8 cellular contexts compared by ENCODE assay signal in the genomic region with DNA sequence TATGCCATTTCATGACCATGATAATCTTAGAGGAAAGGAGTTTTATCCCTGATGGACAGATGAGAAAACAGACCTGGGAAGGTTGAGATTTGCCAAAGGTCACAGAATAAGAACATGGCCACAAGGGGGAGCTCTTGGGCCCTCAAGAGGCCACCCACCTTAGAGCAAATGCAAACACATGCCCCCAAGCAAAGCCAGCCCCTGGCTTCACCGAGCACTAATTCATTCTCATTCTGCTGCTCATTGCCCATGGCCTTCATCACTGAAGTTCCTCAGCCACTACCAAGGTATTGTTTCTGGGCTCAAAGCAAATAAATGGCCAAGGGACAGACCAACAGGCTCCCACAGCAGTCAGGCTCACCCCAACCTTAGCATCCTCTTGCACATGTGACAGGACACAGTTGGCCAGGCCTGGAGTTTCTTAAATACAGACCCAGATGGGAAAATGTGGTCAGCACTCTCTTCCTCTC. TPM values are rescaled to one million over a fixed set of nuclear protein-coding genes. Genes with fewer than 3 reads are reported as not detected.
DNase-seq lines count a peak whose midpoint lies in the region; ATAC-seq and TF ChIP-seq lines count a peak whose summit lies in the region.

No MANE protein-coding gene starts in this region.

- H3K9me3 Mint-ChIP-seq in CD8-positive, alpha-beta T cell: no peaks in the 10 kb centered on the region
- H3K9me3 Mint-ChIP-seq in activated B cell treated with CpG ODN at 0.5 μM for 24 hours: no peaks in the 10 kb centered on the region

- CTCF ChIA-PET in CD8-positive, alpha-beta T cell (lab: Charles Lee): interaction anchor here (0.8 to 3.3 kb wide), 14 partner anchors 10 to 116 kb away, joined by 3 to 49 read pairs (median 5); no protein-coding TSS in a partner anchor
- CTCF ChIA-PET in activated B cell treated with CpG ODN at 0.5 μM for 24 hours (lab: Charles Lee): interaction anchor here (0.7 to 10.8 kb wide), 22 partner anchors 9 to 200 kb away, joined by 3 to 338 read pairs (median 5); a partner anchor contains a TSS

- no peak overlapping the region for H3K4me3 ChIP-seq in CD8-positive, alpha-beta T cell (ENCODE audit: low read depth, low read length)
- H3K4me3 ChIP-seq in coronary artery (no peak overlapping the region), lung (no peak overlapping the region)

- peak; percentile 13 to 70 (median 45) for DNase-seq in CD8-positive, alpha-beta T cell
- DNase-seq in NCI-H146 treated with DMSO at 0.1 percent for 48 hours (lab: John Stamatoyannopoulos, UW; ENCODE audit: unreplicated experiment) (peak; percentile 47), activated B cell treated with CpG ODN at 0.5 μM for 24 hours (peak; percentile 59), coronary artery (ENCODE audit: low spot score) (no peak), lung (ENCODE audit: low spot score) (peak; percentile 68)
- peak; percentile 32 to 39 for DNase-seq in stimulated activated CD8-positive, alpha-beta memory T cell treated with anti-CD3 and anti-CD28 coated beads, Interleukin-15, amount 100 ng/mL, for 48 hours (ENCODE audit: low read depth in 2 of 2)

- no peak overlapping the region for H3K27ac Mint-ChIP-seq in CD8-positive, alpha-beta T cell
- H3K27ac Mint-ChIP-seq in activated B cell treated with CpG ODN at 0.5 μM for 24 hours: peak overlapping the region; percentile 61

- WGBS in lung, 2 donors: 5 to 13% methylated on average over 1 of the region's 1 CpG

- ATAC-seq in CD8-positive, alpha-beta T cell: peak; percentile 40
- ATAC-seq in GM21367 (IDR thresholded peaks at IDR 0.05; ENCODE audit: unreplicated experiment) (peak; percentile 35), activated B cell treated with CpG ODN at 0.5 μM for 24 hours (ENCODE audit: low read depth) (peak; percentile 86), lung (ENCODE audit: insufficient read depth, low FRiP score) (peak; percentile 50), GM18502 (IDR thresholded peaks at IDR 0.05; ENCODE audit: poor library complexity, unreplicated experiment) (no peak)

- no peak overlapping the region for H3K4me3 Mint-ChIP-seq in CD8-positive, alpha-beta T cell
- no peak overlapping the region for H3K4me3 Mint-ChIP-seq in activated B cell treated with CpG ODN at 0.5 μM for 24 hours

- no peaks in the 10 kb centered on the region for H3K9me3 ChIP-seq in CD8-positive, alpha-beta T cell (ENCODE audit: low read length)
- no peaks in the 10 kb centered on the region for H3K9me3 ChIP-seq in lung (ENCODE audit: control insufficient read depth in 2 of 2, insufficient read depth in 1 of 2, low read length in 1 of 2)

- no peaks in the 10 kb centered on the region for H3K36me3 Mint-ChIP-seq in CD8-positive, alpha-beta T cell
- peaks cover 81% of the 10 kb centered on the region for H3K36me3 Mint-ChIP-seq in activated B cell treated with CpG ODN at 0.5 μM for 24 hours (ENCODE audit: low read depth)

- peaks cover 15% of the 10 kb centered on the region for H3K27me3 Mint-ChIP-seq in CD8-positive, alpha-beta T cell (ENCODE audit: low read depth)
- no peaks in the 10 kb centered on the region for H3K27me3 Mint-ChIP-seq in activated B cell treated with CpG ODN at 0.5 μM for 24 hours

- H3K4me1 ChIP-seq in CD8-positive, alpha-beta T cell (ENCODE audit: insufficient read depth, low read length): no peaks in the 10 kb centered on the region
- peaks cover 11 to 20% of the 10 kb centered on the region in 2 donors for H3K4me1 ChIP-seq in lung (ENCODE audit: control insufficient read depth in 2 of 2, insufficient read depth in 2 of 2, low read length in 2 of 2)

- H3K36me3 ChIP-seq in CD8-positive, alpha-beta T cell (ENCODE audit: insufficient read depth, low read length): no peaks in the 10 kb centered on the region
- peaks cover 8 to 35% of the 10 kb centered on the region in 2 donors for H3K36me3 ChIP-seq in lung (ENCODE audit: control insufficient read depth in 2 of 2, insufficient read depth in 2 of 2, low read length in 2 of 2)

- intact Hi-C loops in CD8-positive, alpha-beta T cell (cut with DNase I, micrococcal nuclease): loop anchor here (1.0 to 10.0 kb wide), 3 partner anchors 117 to 622 kb away; no protein-coding TSS in a partner anchor
- intact Hi-C loops in activated B cell treated with CpG ODN at 0.5 μM for 24 hours (cut with micrococcal nuclease): loop anchor here (1.0 to 10.0 kb wide), 4 partner anchors 20 to 348 kb away; a partner anchor contains a TSS

- POLR2A ChIA-PET in CD8-positive, alpha-beta T cell (lab: Charles Lee): no interaction called here
- POLR2A ChIA-PET in activated B cell treated with CpG ODN at 0.5 μM for 24 hours (lab: Charles Lee): interaction anchor here (2.0 to 2.8 kb wide), 3 partner anchors 44 to 116 kb away, joined by 6 to 15 read pairs (median 12); a partner anchor contains a TSS

- no peaks in the 10 kb centered on the region for H3K4me1 Mint-ChIP-seq in CD8-positive, alpha-beta T cell (ENCODE audit: low read depth)
- peaks cover 25% of the 10 kb centered on the region for H3K4me1 Mint-ChIP-seq in activated B cell treated with CpG ODN at 0.5 μM for 24 hours

- H3K27me3 ChIP-seq in CD8-positive, alpha-beta T cell (ENCODE audit: insufficient read depth, low read length): no peaks in the 10 kb centered on the region
- no peaks in the 10 kb centered on the region for H3K27me3 ChIP-seq in lung (ENCODE audit: control insufficient read depth, insufficient read depth)

- H3K27ac ChIP-seq in CD8-positive, alpha-beta T cell (ENCODE audit: low read depth, low read length): no peak overlapping the region
- H3K27ac ChIP-seq in coronary artery (peak overlapping the region; percentile 17 to 85), lung (ENCODE audit: low read depth in 1 of 2, low read length in 1 of 2) (no peak overlapping the region)

- TF ChIP-seq CTCF in CD8-positive, alpha-beta T cell (IDR thresholded peaks at IDR 0.05): peak; percentile 62
- TF ChIP-seq CTCF in activated B cell treated with CpG ODN at 0.5 μM for 24 hours (IDR thresholded peaks at IDR 0.05): peak; percentile 26
- TF ChIP-seq CTCF in coronary artery (IDR thresholded peaks at IDR 0.05): peak; percentile 79
- TF ChIP-seq CTCF in lung (IDR thresholded peaks at IDR 0.05; ENCODE audit: control extremely low read depth, extremely low read depth): peak; percentile 36

RNA-seq across cellular contexts. Expression of a gene that starts 44.2 kb away (rescaled TPM):
- total RNA-seq in CD8-positive, alpha-beta T cell: 1 to 10 TPM; 1.4 to 1.6 TPM
- total RNA-seq in activated B cell treated with CpG ODN at 0.5 μM for 24 hours (141 and 149 TPM in 2 replicates), lung (100 to 1,000 TPM in 1 of 2 donors, 10 to 100 TPM in 1; 61.4 to 243 TPM)
- polyA plus RNA-seq in lung: 100 to 1,000 TPM; 156 to 200 TPM

RNA-seq across cellular contexts. Expression of a gene that starts 52.6 kb away (rescaled TPM):
- total RNA-seq in CD8-positive, alpha-beta T cell: not detected
- total RNA-seq in activated B cell treated with CpG ODN at 0.5 μM for 24 hours: not detected in 2 replicates
- total RNA-seq in lung: not detected
- polyA plus RNA-seq in lung: not detected

Comparison
In these comparisons a context has a peak if more than half of its experiments do, and no peak if none do; other contexts are left out.
1. H3K27ac ChIP-seq: peak in coronary artery (2 of 2); none in CD8-positive, alpha-beta T cell (single experiment) and lung (0 of 2).
2. CTCF ChIP-seq: peak in every context shown above with its lines; median percentile 79 in coronary artery; 62 in CD8-positive, alpha-beta T cell; 36 in lung; 26 in activated B cell treated with CpG ODN at 0.5 μM for 24 hours.
3. RNA of a gene that starts 44.2 kb away (total RNA-seq): 61.4 to 243 TPM in lung and 141 to 149 TPM in activated B cell treated with CpG ODN at 0.5 μM for 24 hours; 1.4 to 1.6 TPM in CD8-positive, alpha-beta T cell; every median in the first group is over 10 times any median in the second.